In the genomic region with DNA sequence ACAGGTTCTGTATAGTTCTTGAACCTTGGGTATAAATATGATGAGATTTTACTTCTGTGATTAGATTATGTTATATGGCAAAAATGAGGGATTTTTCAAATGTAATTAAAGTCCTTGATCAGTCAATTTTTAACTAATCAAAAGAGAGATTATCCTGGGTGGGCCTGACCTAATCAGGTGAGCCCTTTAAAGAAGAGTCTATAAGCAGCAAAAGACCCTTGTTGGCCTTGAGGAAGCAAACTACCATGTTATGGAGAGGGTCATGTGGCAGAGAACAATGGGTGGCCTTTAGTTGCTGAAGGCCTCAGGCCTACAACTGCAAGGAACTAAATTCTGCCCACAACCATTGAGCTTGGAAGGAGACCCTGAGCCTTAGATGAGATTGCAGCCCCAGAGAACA, we compare ENCODE assay signal across 17 cellular contexts.
DNase-seq lines count a peak whose midpoint lies in the region; ATAC-seq, FAIRE-seq and TF ChIP-seq lines count a peak whose summit lies in the region.
"Had no signal": no experiment of that assay in that cellular context is flagged by ENCODE, and none has a peak within 500 bp of the region (broad histone marks: within the 10 kb centered on the region; RNA-seq: fewer than 3 reads in every experiment).

No MANE protein-coding gene starts in this region.

- no peak for ATAC-seq in activated T-cell treated with anti-CD3 and anti-CD28 coated beads, Interleukin-2, amount 50 U/mL, for 72 hours (replicated peaks in 1 of 2)
- ATAC-seq in activated CD8-positive, alpha-beta T cell treated with anti-CD3 and anti-CD28 coated beads, Interleukin-2, amount 10 ng/mL, durations not matched to agents 7 days and 5 days: no peak
- ATAC-seq: left lung had no signal

- no peaks in the 10 kb centered on the region for H3K9me3 Mint-ChIP-seq in activated T-cell treated with anti-CD3 and anti-CD28 coated beads, Interleukin-2, amount 50 U/mL, for 72 hours
- H3K9me3 Mint-ChIP-seq in activated CD8-positive, alpha-beta T cell treated with anti-CD3 and anti-CD28 coated beads, Interleukin-2, amount 10 ng/mL, durations not matched to agents 7 days and 5 days (ENCODE audit: insufficient read depth): no peaks in the 10 kb centered on the region

- peaks cover 76% of the 10 kb centered on the region for H3K4me1 Mint-ChIP-seq in activated T-cell treated with anti-CD3 and anti-CD28 coated beads, Interleukin-2, amount 50 U/mL, for 72 hours (ENCODE audit: low read depth)
- H3K4me1 Mint-ChIP-seq in activated CD8-positive, alpha-beta T cell treated with anti-CD3 and anti-CD28 coated beads, Interleukin-2, amount 10 ng/mL, durations not matched to agents 7 days and 5 days (ENCODE audit: low read depth): peaks cover 88% of the 10 kb centered on the region

- no peaks in the 10 kb centered on the region for H3K27me3 Mint-ChIP-seq in activated T-cell treated with anti-CD3 and anti-CD28 coated beads, Interleukin-2, amount 50 U/mL, for 72 hours (ENCODE audit: low read depth)
- no peaks in the 10 kb centered on the region for H3K27me3 Mint-ChIP-seq in activated CD8-positive, alpha-beta T cell treated with anti-CD3 and anti-CD28 coated beads, Interleukin-2, amount 10 ng/mL, durations not matched to agents 7 days and 5 days (ENCODE audit: low read depth)

- no peak overlapping the region for H3K4me3 ChIP-seq in spleen
- no peak overlapping the region for H3K4me3 ChIP-seq in lower leg skin (ENCODE audit: low read depth, poor library complexity, severe bottlenecking)
- H3K4me3 ChIP-seq: left lung, vagina had no signal

- TF ChIP-seq CTCF in spleen (IDR thresholded peaks at IDR 0.05 in 8 of 11, conservative IDR thresholded peaks at IDR 0.05 in 3 of 11) (no peak), lower leg skin (IDR thresholded peaks at IDR 0.05) (no peak)

- peaks cover 0 to 3% (median 0%) of the 10 kb centered on the region in 8 donors for H3K9me3 ChIP-seq in spleen
- H3K9me3 ChIP-seq: left lung, neutrophil, vagina had no signal

- CTCF ChIA-PET in activated CD8-positive, alpha-beta T cell treated with anti-CD3 and anti-CD28 coated beads, Interleukin-2, amount 10 ng/mL, durations not matched to agents 7 days and 5 days (lab: Charles Lee): interaction anchor here (1.0 to 7.5 kb wide), 13 partner anchors 8 to 182 kb away, joined by 3 to 113 read pairs (median 8); no protein-coding TSS in a partner anchor

- H3K27ac ChIP-seq in spleen: peak overlapping the region in 5 of 8 donors; percentile 1 to 88 (median 83)
- H3K27ac ChIP-seq: left lung, neutrophil, vagina had no signal

- peak; percentile 49 for FAIRE-seq in GM19239 (lab: Jason Lieb, UNC)

- H3K27ac Mint-ChIP-seq in activated T-cell treated with anti-CD3 and anti-CD28 coated beads, Interleukin-2, amount 50 U/mL, for 72 hours: peak overlapping the region; percentile 100
- H3K27ac Mint-ChIP-seq in activated CD8-positive, alpha-beta T cell treated with anti-CD3 and anti-CD28 coated beads, Interleukin-2, amount 10 ng/mL, durations not matched to agents 7 days and 5 days: peak overlapping the region; percentile 77

- H3K4me1 ChIP-seq in spleen: peaks cover 22 to 100% (median 82%) of the 10 kb centered on the region in 6 donors

- peak overlapping the region; percentile 89 to 100 for H3K4me3 Mint-ChIP-seq in activated T-cell treated with anti-CD3 and anti-CD28 coated beads, Interleukin-2, amount 50 U/mL, for 72 hours
- peak overlapping the region; percentile 92 for H3K4me3 Mint-ChIP-seq in activated CD8-positive, alpha-beta T cell treated with anti-CD3 and anti-CD28 coated beads, Interleukin-2, amount 10 ng/mL, durations not matched to agents 7 days and 5 days

- TF ChIP-seq POLR2A in spleen (IDR thresholded peaks at IDR 0.05): no peak
- TF ChIP-seq POLR2A in lower leg skin (IDR thresholded peaks at IDR 0.05): no peak

- no peaks in the 10 kb centered on the region for H3K27me3 ChIP-seq in spleen (replicated peaks in 1 of 7)
- H3K27me3 ChIP-seq: left lung, neutrophil, vagina had no signal

- H3K36me3 ChIP-seq in spleen: no peaks in the 10 kb centered on the region
- H3K36me3 ChIP-seq: left lung, neutrophil, vagina had no signal

- intact Hi-C loops in spleen (cut with DNase I; ENCODE audit: low total_unique reads): no loop called here
- intact Hi-C loops in lower leg skin (cut with DNase I; ENCODE audit: low total_unique reads): no loop called here

- POLR2A ChIA-PET in activated CD8-positive, alpha-beta T cell treated with anti-CD3 and anti-CD28 coated beads, Interleukin-2, amount 10 ng/mL, durations not matched to agents 7 days and 5 days (lab: Charles Lee): interaction anchor here (0.6 to 2.5 kb wide), 3 partner anchors 12 to 14 kb away, joined by 3 to 15 read pairs (median 3); no protein-coding TSS in a partner anchor

- no peak for DNase-seq in activated T-cell treated with anti-CD3 and anti-CD28 coated beads, Interleukin-2, amount 50 U/mL, for 72 hours
- no peak for DNase-seq in activated T-cell treated with anti-CD3 and anti-CD28 coated beads for 4 hours
- no peak for DNase-seq in GM19239 (ENCODE audit: insufficient read length, low spot score)
- DNase-seq in activated CD8-positive, alpha-beta T cell treated with anti-CD3 and anti-CD28 coated beads, Interleukin-2, amount 10 ng/mL, durations not matched to agents 7 days and 5 days: no peak
- DNase-seq in spleen: no peak
- no peak for DNase-seq in HuH-7.5 (ENCODE audit: low spot score)
- DNase-seq in inferior parietal cortex (ENCODE audit: extremely low spot score): no peak
- no peak for DNase-seq in lower leg skin (ENCODE audit: low spot score in 2 of 2)
- DNase-seq: activated gamma-delta T cell; effector CD8-positive, alpha-beta T cell; left lung; NCI-H2107; NCI-H524; stimulated activated CD8-positive, alpha-beta memory T cell treated with anti-CD3 and anti-CD28 coated beads, Interleukin-4, amount 100 ng/mL, for 48 hours; SW 1271 had no signal

- peaks cover 7 to 9% of the 10 kb centered on the region in 2 donors for H3K36me3 Mint-ChIP-seq in activated T-cell treated with anti-CD3 and anti-CD28 coated beads, Interleukin-2, amount 50 U/mL, for 72 hours (ENCODE audit: insufficient read depth in 2 of 2)
- peaks cover 21% of the 10 kb centered on the region for H3K36me3 Mint-ChIP-seq in activated CD8-positive, alpha-beta T cell treated with anti-CD3 and anti-CD28 coated beads, Interleukin-2, amount 10 ng/mL, durations not matched to agents 7 days and 5 days (ENCODE audit: low read depth)
